ENCODE assay signal across 16 cellular contexts in the genomic region with DNA sequence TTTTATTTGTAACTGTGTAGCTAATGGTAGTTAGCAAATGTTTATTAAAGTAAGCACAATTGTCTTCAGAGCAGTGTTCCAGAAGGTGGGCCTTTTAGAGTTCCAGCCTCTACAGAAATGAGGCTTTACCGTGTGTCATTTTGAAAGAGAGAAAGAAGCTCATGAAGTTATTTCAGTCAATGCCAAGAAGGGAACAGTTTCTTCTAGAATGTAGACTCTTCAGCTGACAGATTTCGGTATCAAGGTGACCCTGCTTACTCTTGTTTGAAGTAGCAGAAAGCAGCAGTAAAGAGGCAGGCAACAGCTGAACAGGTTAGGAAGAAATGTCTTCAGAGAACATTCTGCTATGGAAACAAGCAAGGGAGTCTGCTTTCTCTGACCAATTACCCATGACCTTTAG.
DNase-seq lines count a peak whose midpoint lies in the region; ATAC-seq and TF ChIP-seq lines count a peak whose summit lies in the region.
"Had no signal": no experiment of that assay in that cellular context is flagged by ENCODE, and none has a peak within 500 bp of the region (broad histone marks: within the 10 kb centered on the region; RNA-seq: fewer than 3 reads in every experiment).

No MANE protein-coding gene starts in this region.

- H3K36me3 ChIP-seq in PC-9 (ENCODE audit: low read depth): no peaks in the 10 kb centered on the region

- intact Hi-C loops in PC-9 (cut with micrococcal nuclease; ENCODE audit: unreplicated experiment): loop anchor here (10.0 kb wide), 1 partner anchor 179 kb away; a partner anchor contains a TSS

- peak overlapping the region; percentile 60; the same call in 1 of the 2 replicates for H2AFZ ChIP-seq in PC-9

- no peaks in the 10 kb centered on the region for H3K9me3 ChIP-seq in PC-9 (ENCODE audit: insufficient read depth, low read depth)
- H3K9me3 ChIP-seq: testis had no signal

- no peaks in the 10 kb centered on the region for H3K4me1 ChIP-seq in PC-9 (replicated peaks; ENCODE audit: insufficient read depth)

- ATAC-seq in GM18868 (IDR thresholded peaks at IDR 0.05; ENCODE audit: unreplicated experiment) (peak; percentile 68), GM21528 (IDR thresholded peaks at IDR 0.05; ENCODE audit: low FRiP score, unreplicated experiment) (peak; percentile 67), HG03066 (IDR thresholded peaks at IDR 0.05; ENCODE audit: low read depth, unreplicated experiment) (peak; percentile 79)
- ATAC-seq: naive thymus-derived CD8-positive, alpha-beta T cell had no signal

- no peaks in the 10 kb centered on the region for H3K27me3 ChIP-seq in PC-9 (ENCODE audit: insufficient read depth, low read depth)
- H3K27me3 ChIP-seq: testis had no signal

- H3K4me3 ChIP-seq in PC-9: no peak overlapping the region
- H3K4me3 ChIP-seq: testis had no signal

- CTCF ChIA-PET in PC-9 (lab: Charles Lee): no interaction called here

- H3F3A ChIP-seq in PC-9 (ENCODE audit: insufficient read depth, low read depth): no peaks in the 10 kb centered on the region

- no peak for DNase-seq in PC-9
- no peak for DNase-seq in stimulated activated CD4-positive, alpha-beta T cell treated with anti-CD3 and anti-CD28 coated beads, Interleukin-2, amount 100 ng/mL, for 48 hours
- no peak for DNase-seq in GM19240 (ENCODE audit: insufficient read length, low spot score)
- DNase-seq in DMS79 treated with DMSO at 0.1 percent for 48 hours (lab: John Stamatoyannopoulos, UW): no peak
- no peak for DNase-seq in NCI-H2171 (lab: John Stamatoyannopoulos, UW)
- DNase-seq: activated T-cell treated with anti-CD3 and anti-CD28 coated beads, Interleukin-2, amount 50 U/mL, for 48 hours; AML-193; naive thymus-derived CD8-positive, alpha-beta T cell; NCI-H1930; NCI-H774; stimulated activated CD4-positive, alpha-beta T cell treated with anti-CD3 and anti-CD28 coated beads, Interleukin-15, amount 100 ng/mL, for 24 hours; T-helper 9 cell; testis had no signal

- no peak overlapping the region for H3K4me2 ChIP-seq in PC-9

- TF ChIP-seq CTCF in PC-9 (conservative IDR thresholded peaks at IDR 0.05): no peak

- no TSS peak for BruUV-seq in PC-9 (replicated peaks; lab: Mats Ljungman, UMichigan)

- no peak overlapping the region for H3K27ac ChIP-seq in PC-9

- POLR2A ChIA-PET in PC-9 (lab: Charles Lee; ENCODE audit: unreplicated experiment): no interaction called here

- H4K20me1 ChIP-seq in PC-9 (ENCODE audit: insufficient read depth): no peaks in the 10 kb centered on the region

- no peaks in the 10 kb centered on the region for H3K79me2 ChIP-seq in PC-9 (ENCODE audit: low read depth)

- H3K9me2 ChIP-seq in PC-9 (ENCODE audit: insufficient read depth): no peaks in the 10 kb centered on the region
